In the genomic region with DNA sequence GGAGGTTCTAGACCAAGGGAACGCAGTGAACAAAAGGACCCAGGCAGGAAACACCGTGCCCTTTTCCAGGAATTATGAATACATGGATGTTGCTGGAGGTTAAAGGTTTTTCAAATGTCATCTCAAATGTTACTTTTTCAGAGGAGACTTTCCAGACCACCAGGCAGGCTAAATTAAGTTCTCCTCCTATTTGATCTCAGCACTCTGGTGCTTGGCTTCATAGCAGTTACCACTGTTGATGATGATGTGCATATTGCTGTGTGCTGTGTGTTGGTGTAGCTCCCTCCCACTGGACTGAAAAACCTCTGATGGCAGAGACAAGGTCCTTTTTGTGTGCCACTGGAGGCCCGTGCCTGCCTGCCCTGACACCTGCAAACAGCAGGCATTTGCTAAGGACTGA, we compare ENCODE assay signal across 32 cellular contexts.
"Had no signal": no experiment of that assay in that cellular context is flagged by ENCODE, and none has a peak within 500 bp of the region (broad histone marks: within the 10 kb centered on the region; RNA-seq: fewer than 3 reads in every experiment).

No MANE protein-coding gene starts in this region.

- ATAC-seq: activated CD4-positive, alpha-beta T cell treated with anti-CD3 and anti-CD28 coated beads for 36 hours; activated CD8-positive, alpha-beta memory T cell treated with anti-CD3 and anti-CD28 coated beads, Interleukin-2, amount 10 ng/mL, durations not matched to agents 7 days and 5 days; activated CD8-positive, alpha-beta T cell treated with anti-CD3 and anti-CD28 coated beads, Interleukin-2, amount 10 ng/mL, durations not matched to agents 7 days and 5 days; effector memory CD8-positive, alpha-beta T cell; foreskin keratinocyte; gastrocnemius medialis; T-helper 17 cell had no signal

- H3K4me3 Mint-ChIP-seq: activated CD4-positive, alpha-beta memory T cell treated with anti-CD3 and anti-CD28 coated beads for 36 hours; activated CD4-positive, alpha-beta T cell treated with anti-CD3 and anti-CD28 coated beads for 36 hours; activated CD4-positive, alpha-beta T cell treated with anti-CD3 and anti-CD28 coated beads, Interleukin-2, amount 10 ng/mL, durations not matched to agents 24 days and 14 days; activated CD8-positive, alpha-beta memory T cell treated with anti-CD3 and anti-CD28 coated beads, Interleukin-2, amount 10 ng/mL, durations not matched to agents 7 days and 5 days; activated CD8-positive, alpha-beta T cell treated with anti-CD3 and anti-CD28 coated beads, Interleukin-2, amount 10 ng/mL, durations not matched to agents 7 days and 5 days; activated naive CD4-positive, alpha-beta T cell treated with anti-CD3 and anti-CD28 coated beads for 36 hours; activated naive CD8-positive, alpha-beta T cell; activated T-helper 1 cell treated with anti-CD3 and anti-CD28 coated beads, Interleukin-12 subunit alpha, Interleukin-12 subunit beta, Interleukin-2, Interleukin-4 antibody, amounts not matched to agents 30 ng/mL and 10 ng/mL and 1 ng/mL, durations not matched to agents 14 hours and 24 hours and 36 hours; central memory CD8-positive, alpha-beta T cell; effector memory CD8-positive, alpha-beta T cell; T-helper 17 cell; T-helper 2 cell treated with Interferon-gamma antibody and Interleukin-4, amounts not matched to agents 5 μg/mL and 100 μg/mL, for 36 hours had no signal

- H3K4me1 Mint-ChIP-seq: activated CD4-positive, alpha-beta T cell treated with anti-CD3 and anti-CD28 coated beads for 36 hours; activated CD4-positive, alpha-beta T cell treated with anti-CD3 and anti-CD28 coated beads, Interleukin-2, amount 10 ng/mL, durations not matched to agents 24 days and 14 days; activated CD8-positive, alpha-beta memory T cell treated with anti-CD3 and anti-CD28 coated beads, Interleukin-2, amount 10 ng/mL, durations not matched to agents 7 days and 5 days; central memory CD8-positive, alpha-beta T cell; T-helper 17 cell had no signal

- DNase-seq: activated CD4-positive, alpha-beta memory T cell treated with anti-CD3 and anti-CD28 coated beads for 36 hours; activated CD4-positive, alpha-beta T cell treated with anti-CD3 and anti-CD28 coated beads for 36 hours; activated CD4-positive, alpha-beta T cell treated with anti-CD3 and anti-CD28 coated beads, Interleukin-2, amount 10 ng/mL, durations not matched to agents 24 days and 14 days; activated CD4-positive, CD25-positive, alpha-beta regulatory T cell; activated CD4-positive, CD25-positive, alpha-beta regulatory T cell treated with anti-CD3 and anti-CD28 coated beads, Interleukin-2, amount 50 U/mL, for 72 hours; activated CD8-positive, alpha-beta memory T cell treated with anti-CD3 and anti-CD28 coated beads, Interleukin-2, amount 10 ng/mL, durations not matched to agents 7 days and 5 days; activated CD8-positive, alpha-beta memory T cell treated with anti-CD3 and anti-CD28 coated beads, Interleukin-2, amount 50 U/mL, for 4 hours; activated CD8-positive, alpha-beta T cell treated with anti-CD3 and anti-CD28 coated beads, Interleukin-2, amount 10 ng/mL, durations not matched to agents 7 days and 5 days; activated effector memory CD4-positive, alpha-beta T cell treated with anti-CD3 and anti-CD28 coated beads, Interleukin-2, amount 50 U/mL, for 16 hours; activated naive CD4-positive, alpha-beta T cell treated with anti-CD3 and anti-CD28 coated beads for 36 hours; activated T-cell treated with anti-CD3 and anti-CD28 coated beads, Interleukin-2, amount 50 U/mL, for 1 hour; activated T-cell treated with anti-CD3 and anti-CD28 coated beads, Interleukin-2, amount 50 U/mL, for 48 hours; amniotic stem cell; anterior cingulate cortex; brain microvascular endothelial cell; cortex of kidney; dermis blood vessel endothelial cell; effector CD4-positive, alpha-beta T cell; effector memory CD8-positive, alpha-beta T cell; erythroblast; foreskin keratinocyte; gastrocnemius medialis; glutamatergic neuron; T-helper 1 cell; T-helper 17 cell; T1000 had no signal

- H3K27me3 ChIP-seq: brain microvascular endothelial cell, esophagus muscularis mucosa, foreskin keratinocyte, gastrocnemius medialis had no signal

- H3K27ac Mint-ChIP-seq: activated CD4-positive, alpha-beta memory T cell treated with anti-CD3 and anti-CD28 coated beads for 36 hours; activated CD4-positive, alpha-beta T cell treated with anti-CD3 and anti-CD28 coated beads for 36 hours; activated CD4-positive, alpha-beta T cell treated with anti-CD3 and anti-CD28 coated beads, Interleukin-2, amount 10 ng/mL, durations not matched to agents 24 days and 14 days; activated CD8-positive, alpha-beta memory T cell treated with anti-CD3 and anti-CD28 coated beads, Interleukin-2, amount 10 ng/mL, durations not matched to agents 7 days and 5 days; activated CD8-positive, alpha-beta T cell treated with anti-CD3 and anti-CD28 coated beads, Interleukin-2, amount 10 ng/mL, durations not matched to agents 7 days and 5 days; activated naive CD4-positive, alpha-beta T cell treated with anti-CD3 and anti-CD28 coated beads for 36 hours; activated naive CD8-positive, alpha-beta T cell; activated T-helper 1 cell treated with anti-CD3 and anti-CD28 coated beads, Interleukin-12 subunit alpha, Interleukin-12 subunit beta, Interleukin-2, Interleukin-4 antibody, amounts not matched to agents 30 ng/mL and 10 ng/mL and 1 ng/mL, durations not matched to agents 14 hours and 24 hours and 36 hours; activated T-helper 2 cell treated with anti-CD3 and anti-CD28 coated beads, Interferon-gamma antibody, Interleukin-2, Interleukin-4, amounts not matched to agents 10 μg/mL and 5 μg/mL and 100 μg/mL, durations not matched to agents 14 hours and 24 hours and 36 hours; effector memory CD8-positive, alpha-beta T cell; T-helper 17 cell; T-helper 2 cell treated with Interferon-gamma antibody and Interleukin-4, amounts not matched to agents 5 μg/mL and 100 μg/mL, for 36 hours had no signal

- H3K4me3 ChIP-seq: esophagus muscularis mucosa, gastrocnemius medialis had no signal

- H3K27ac ChIP-seq: brain microvascular endothelial cell, esophagus muscularis mucosa, foreskin keratinocyte, gastrocnemius medialis had no signal

- H3K36me3 Mint-ChIP-seq: activated CD4-positive, alpha-beta memory T cell treated with anti-CD3 and anti-CD28 coated beads for 36 hours; activated CD8-positive, alpha-beta memory T cell treated with anti-CD3 and anti-CD28 coated beads, Interleukin-2, amount 10 ng/mL, durations not matched to agents 7 days and 5 days; activated naive CD8-positive, alpha-beta T cell had no signal

- H3K4me1 ChIP-seq: esophagus muscularis mucosa, foreskin keratinocyte, gastrocnemius medialis had no signal

- H3K9me3 ChIP-seq: esophagus muscularis mucosa, gastrocnemius medialis had no signal

- H3K9me3 Mint-ChIP-seq: activated CD4-positive, alpha-beta T cell treated with anti-CD3 and anti-CD28 coated beads, Interleukin-2, amount 10 ng/mL, durations not matched to agents 24 days and 14 days had no signal

- H3K36me3 ChIP-seq: brain microvascular endothelial cell, esophagus muscularis mucosa, gastrocnemius medialis had no signal

- H3K27me3 Mint-ChIP-seq: activated CD4-positive, alpha-beta memory T cell treated with anti-CD3 and anti-CD28 coated beads for 36 hours; activated CD4-positive, alpha-beta T cell treated with anti-CD3 and anti-CD28 coated beads for 36 hours; activated CD4-positive, alpha-beta T cell treated with anti-CD3 and anti-CD28 coated beads, Interleukin-2, amount 10 ng/mL, durations not matched to agents 24 days and 14 days; activated CD8-positive, alpha-beta memory T cell treated with anti-CD3 and anti-CD28 coated beads, Interleukin-2, amount 10 ng/mL, durations not matched to agents 7 days and 5 days; activated naive CD8-positive, alpha-beta T cell; central memory CD8-positive, alpha-beta T cell; effector memory CD8-positive, alpha-beta T cell; T-helper 17 cell had no signal
